ENCODE assay signal across 20 cellular contexts in genomic region chr14:104715416-104715815, GRCh38.
"Had no signal": no experiment of that assay in that cellular context is flagged by ENCODE, and none has a peak within 500 bp of the region (broad histone marks: within the 10 kb centered on the region; RNA-seq: fewer than 3 reads in every experiment).

No MANE protein-coding gene starts in this region.

- DNase-seq: activated CD4-positive, alpha-beta memory T cell treated with anti-CD3 and anti-CD28 coated beads for 36 hours; activated CD4-positive, alpha-beta T cell treated with anti-CD3 and anti-CD28 coated beads for 36 hours; activated gamma-delta T cell; activated naive CD4-positive, alpha-beta T cell treated with anti-CD3 and anti-CD28 coated beads, Interleukin-2, amount 50 U/mL, for 16 hours; activated naive CD8-positive, alpha-beta T cell treated with anti-CD3 and anti-CD28 coated beads, Interleukin-2, amount 50 U/mL, for 24 hours; cortex of kidney; erythroblast; foreskin keratinocyte; immature natural killer cell; left lung; naive thymus-derived CD4-positive, alpha-beta T cell; posterior cingulate gyrus; stimulated activated CD4-positive, alpha-beta T cell treated with anti-CD3 and anti-CD28 coated beads, Interleukin-4, amount 100 ng/mL, for 1 hour; stimulated activated naive CD4-positive, alpha-beta T cell treated with Interleukin-2 at 50 U/mL for 16 hours; T-helper 1 cell had no signal

- H3K27ac Mint-ChIP-seq: activated CD4-positive, alpha-beta memory T cell treated with anti-CD3 and anti-CD28 coated beads for 36 hours; activated CD4-positive, alpha-beta T cell treated with anti-CD3 and anti-CD28 coated beads for 36 hours; activated naive CD8-positive, alpha-beta T cell treated with anti-CD3 and anti-CD28 coated beads, Interleukin-2, amount 50 U/mL, for 24 hours; immature natural killer cell had no signal

- H3K4me3 Mint-ChIP-seq: activated CD4-positive, alpha-beta memory T cell treated with anti-CD3 and anti-CD28 coated beads for 36 hours; activated CD4-positive, alpha-beta T cell treated with anti-CD3 and anti-CD28 coated beads for 36 hours; activated naive CD8-positive, alpha-beta T cell treated with anti-CD3 and anti-CD28 coated beads, Interleukin-2, amount 50 U/mL, for 24 hours; immature natural killer cell; naive thymus-derived CD4-positive, alpha-beta T cell; neural crest cell had no signal

- H3K9me3 ChIP-seq: left lung, thoracic aorta, upper lobe of left lung had no signal

- ATAC-seq: activated CD4-positive, alpha-beta T cell treated with anti-CD3 and anti-CD28 coated beads for 36 hours; activated naive CD8-positive, alpha-beta T cell treated with anti-CD3 and anti-CD28 coated beads, Interleukin-2, amount 50 U/mL, for 24 hours; foreskin keratinocyte; left lung; naive thymus-derived CD4-positive, alpha-beta T cell had no signal

- H3K4me1 ChIP-seq: foreskin keratinocyte, left lung, upper lobe of left lung had no signal

- H3K4me1 Mint-ChIP-seq: activated CD4-positive, alpha-beta T cell treated with anti-CD3 and anti-CD28 coated beads for 36 hours; activated naive CD8-positive, alpha-beta T cell treated with anti-CD3 and anti-CD28 coated beads, Interleukin-2, amount 50 U/mL, for 24 hours; neural crest cell had no signal

- H3K36me3 Mint-ChIP-seq: immature natural killer cell had no signal

- H3K27ac ChIP-seq: cardiac muscle cell, foreskin keratinocyte, left lung, thoracic aorta, upper lobe of left lung had no signal

- H3K27me3 ChIP-seq: cardiac muscle cell, foreskin keratinocyte, left lung, upper lobe of left lung had no signal

- H3K4me3 ChIP-seq: cardiac muscle cell, left lung, lung, thoracic aorta, upper lobe of left lung had no signal

- H3K27me3 Mint-ChIP-seq: activated CD4-positive, alpha-beta memory T cell treated with anti-CD3 and anti-CD28 coated beads for 36 hours; activated CD4-positive, alpha-beta T cell treated with anti-CD3 and anti-CD28 coated beads for 36 hours; activated naive CD8-positive, alpha-beta T cell treated with anti-CD3 and anti-CD28 coated beads, Interleukin-2, amount 50 U/mL, for 24 hours; naive thymus-derived CD4-positive, alpha-beta T cell had no signal

- H3K9me3 Mint-ChIP-seq: activated CD4-positive, alpha-beta memory T cell treated with anti-CD3 and anti-CD28 coated beads for 36 hours; activated naive CD8-positive, alpha-beta T cell treated with anti-CD3 and anti-CD28 coated beads, Interleukin-2, amount 50 U/mL, for 24 hours; immature natural killer cell; naive thymus-derived CD4-positive, alpha-beta T cell; neural crest cell had no signal
